ENCODE assay signal across 8 cellular contexts in genomic region chr6:5471044-5471443, GRCh38.
DNase-seq lines count a peak whose midpoint lies in the region; ATAC-seq and TF ChIP-seq lines count a peak whose summit lies in the region.

No MANE protein-coding gene starts in this region.

- ATAC-seq in HG02885 (IDR thresholded peaks at IDR 0.05; ENCODE audit: poor library complexity, unreplicated experiment) = peak; percentile 82
- ATAC-seq in central memory CD8-positive, alpha-beta T cell (replicated peaks; ENCODE audit: extremely low read depth, poor library complexity, severe bottlenecking) = peak; percentile 60
- no peak for ATAC-seq in HG02973 (IDR thresholded peaks at IDR 0.05; ENCODE audit: unreplicated experiment)

- no peaks in the 10 kb centered on the region for H3K9me3 Mint-ChIP-seq in central memory CD8-positive, alpha-beta T cell

- H3K27ac Mint-ChIP-seq in central memory CD8-positive, alpha-beta T cell (ENCODE audit: low read depth) = no peak overlapping the region

- TF ChIP-seq CTCF in GM06990 (IDR thresholded peaks at IDR 0.05; ENCODE audit: insufficient read depth, low read length, poor library complexity, severe bottlenecking) = peak; percentile 91

- no peak overlapping the region for H3K4me3 ChIP-seq in GM06990 (replicated peaks; ENCODE audit: low read depth, low read length)

- no peaks in the 10 kb centered on the region for H3K27me3 Mint-ChIP-seq in central memory CD8-positive, alpha-beta T cell

- DNase-seq in GM06990 (ENCODE audit: extremely low read depth, insufficient read length) = no peak
- peak; percentile 76 for DNase-seq in NCI-H2227 (lab: John Stamatoyannopoulos, UW; ENCODE audit: unreplicated experiment)
- DNase-seq in activated CD4-positive, CD25-positive, alpha-beta regulatory T cell treated with anti-CD3 and anti-CD28 coated beads, Interleukin-2, amount 50 U/mL, for 72 hours = peak; percentile 56
- DNase-seq in central memory CD8-positive, alpha-beta T cell (ENCODE audit: low spot score in 2 of 2) = peak in 1 of 2 donors; percentile 21
- peak; percentile 57 for DNase-seq in kidney glomerular epithelial cell (lab: John Stamatoyannopoulos, UW)
- peak; percentile 56 for DNase-seq in stimulated activated CD4-positive, alpha-beta T cell treated with anti-CD3 and anti-CD28 coated beads, Interleukin-4, amount 100 ng/mL, for 24 hours

- no peaks in the 10 kb centered on the region for H3K4me1 Mint-ChIP-seq in central memory CD8-positive, alpha-beta T cell

- no peak overlapping the region for H3K4me3 Mint-ChIP-seq in central memory CD8-positive, alpha-beta T cell

- no peaks in the 10 kb centered on the region for H3K27me3 ChIP-seq in GM06990 (replicated peaks; ENCODE audit: control insufficient read depth, insufficient read depth, low read length)

- H3K36me3 Mint-ChIP-seq in central memory CD8-positive, alpha-beta T cell (ENCODE audit: insufficient read depth) = peaks cover 2% of the 10 kb centered on the region

- no peaks in the 10 kb centered on the region; the same call in 1 of the 2 replicates for H3K36me3 ChIP-seq in GM06990 (ENCODE audit: control insufficient read depth, insufficient read depth, low read length)
